ENCODE assay signal across 19 cellular contexts in the genomic region with DNA sequence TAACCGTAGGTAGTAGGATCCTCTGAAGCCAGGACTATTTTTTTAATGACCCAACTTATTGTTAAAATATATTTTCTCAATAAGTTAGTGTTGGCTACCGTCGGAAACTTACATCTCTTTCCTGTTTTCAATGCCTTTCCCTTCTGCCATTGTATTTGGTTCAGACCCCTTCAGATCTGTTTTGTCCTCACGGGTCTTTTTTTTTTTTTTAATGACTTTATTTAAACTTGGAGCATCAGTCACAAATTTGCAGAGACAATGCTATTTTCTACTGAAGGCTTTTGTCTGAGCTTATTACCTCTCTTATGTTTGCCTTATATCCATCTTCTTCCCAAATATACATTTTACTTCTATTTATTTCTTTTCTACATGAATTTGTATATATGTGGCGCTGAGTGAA. TPM values are rescaled to one million over a fixed set of nuclear protein-coding genes. Genes with fewer than 3 reads are reported as not detected.
DNase-seq lines count a peak whose midpoint lies in the region; ATAC-seq, FAIRE-seq and TF ChIP-seq lines count a peak whose summit lies in the region.
"Had no signal": no experiment of that assay in that cellular context is flagged by ENCODE, and none has a peak within 500 bp of the region (broad histone marks: within the 10 kb centered on the region; RNA-seq: fewer than 3 reads in every experiment).

No MANE protein-coding gene starts in this region.

- TF ChIP-seq EP300 in GM12878 (IDR thresholded peaks at IDR 0.05; ENCODE audit: borderline replicate concordance in 1 of 2, control insufficient read depth in 1 of 2, low read depth in 2 of 2, low read length in 2 of 2): no peak

- TF ChIP-seq CTCF in Calu3 (IDR thresholded peaks at IDR 0.05; ENCODE audit: unreplicated experiment) (no peak), GM12878 (IDR thresholded peaks at IDR 0.05 in 2 of 3, conservative IDR thresholded peaks at IDR 0.05 in 1 of 3; ENCODE audit: control insufficient read depth in 2 of 3, extremely low read depth in 1 of 3, insufficient read depth in 1 of 3, low read depth in 3 of 3, low read length in 3 of 3) (no peak), kidney (IDR thresholded peaks at IDR 0.05; ENCODE audit: borderline replicate concordance, extremely low read depth, insufficient read depth) (no peak)

- no peak overlapping the region for H3K4me3 Mint-ChIP-seq in Calu3 (ENCODE audit: low read depth, unreplicated experiment)
- no peak overlapping the region for H3K4me3 Mint-ChIP-seq in activated CD4-positive, alpha-beta T cell treated with anti-CD3 and anti-CD28 coated beads, Interleukin-2, amount 10 ng/mL, durations not matched to agents 24 days and 14 days

- H3K9ac ChIP-seq in GM12878 (ENCODE audit: control insufficient read depth, insufficient read depth, low read length) (no peak overlapping the region), kidney (ENCODE audit: low read length in 2 of 2) (no peak overlapping the region)

- H3K27me3 ChIP-seq in GM12878 (replicated peaks in 1 of 2; ENCODE audit: control insufficient read depth in 2 of 2, insufficient read depth in 2 of 2, low read length in 1 of 2): no peaks in the 10 kb centered on the region

- H3K79me2 ChIP-seq in GM12878 (ENCODE audit: control insufficient read depth, insufficient read depth, low read length): peaks cover 54% of the 10 kb centered on the region

- CTCF ChIA-PET in Calu3 (lab: Charles Lee): interaction anchor here (0.7 to 2.3 kb wide), 3 partner anchors 8 to 53 kb away, joined by 3 to 5 read pairs (median 3); no protein-coding TSS in a partner anchor
- CTCF ChIA-PET in GM12878 (lab: Yijun Ruan, JAX): interaction anchor here (0.7 to 3.1 kb wide), 9 partner anchors 14 to 44 kb away, joined by 3 to 17 read pairs (median 5); no protein-coding TSS in a partner anchor

- H4K20me1 ChIP-seq in GM12878 (ENCODE audit: control insufficient read depth, insufficient read depth): no peaks in the 10 kb centered on the region

- no peak overlapping the region for H2AFZ ChIP-seq in GM12878 (ENCODE audit: control insufficient read depth, low read depth, low read length)

- TF ChIP-seq RAD21 in GM12878 (IDR thresholded peaks at IDR 0.05; ENCODE audit: insufficient read depth, low read depth, low read length): no peak

- FAIRE-seq in GM12878 (lab: Jason Lieb, UNC) (no peak), kidney (lab: Jason Lieb, UNC) (no peak)
- FAIRE-seq: G401.6 had no signal

- H3K4me1 ChIP-seq in GM12878 (ENCODE audit: control insufficient read depth, insufficient read depth, low read length) (peaks cover 37% of the 10 kb centered on the region), kidney (ENCODE audit: control insufficient read depth in 1 of 2, insufficient read depth in 1 of 2, low read depth in 1 of 2, low read length in 2 of 2) (peaks cover 48 to 59% of the 10 kb centered on the region in 2 donors)

- ATAC-seq in GM12878 (no peak), GM18511 (IDR thresholded peaks at IDR 0.05; ENCODE audit: unreplicated experiment) (no peak)

- DNase-seq in Calu3 (no peak), GM12878 (ENCODE audit: low read depth, low spot score) (no peak), kidney (no peak), substantia nigra (lab: John Stamatoyannopoulos, UW) (no peak), AG08395 (ENCODE audit: low spot score) (no peak)
- no peak for DNase-seq in activated CD4-positive, alpha-beta T cell treated with anti-CD3 and anti-CD28 coated beads, Interleukin-2, amount 10 ng/mL, durations not matched to agents 24 days and 14 days
- DNase-seq: C1 segment of cervical spinal cord, DMS 273 treated with DMSO at 0.1 percent for 48 hours, KG1, NCI-H1105 treated with DMSO at 0.1 percent for 48 hours, NCI-H1694, NCI-H2107, NCI-H510A, NCI-H748 treated with DMSO at 0.1 percent for 48 hours, OCI-M1, Right ventricle myocardium superior had no signal

- in situ Hi-C loops in GM12878 (cut with MboI): no loop called here

- BruUV-seq in Calu3 (replicated peaks; lab: Mats Ljungman, UMichigan) (no TSS peak), GM12878 (replicated peaks; lab: Mats Ljungman, UMichigan) (no TSS peak)

- POLR2A ChIA-PET in GM12878 (lab: Charles Lee): interaction anchor here (0.8 to 1.5 kb wide), 2 partner anchors 13 to 41 kb away, joined by 4 to 10 read pairs; no protein-coding TSS in a partner anchor

- no peak overlapping the region for H3K27ac ChIP-seq in GM12878 (ENCODE audit: control insufficient read depth, insufficient read depth)
- H3K27ac ChIP-seq in kidney (ENCODE audit: low read depth in 2 of 2, low read length in 2 of 2): peak overlapping the region; percentile 77 to 86
- peak overlapping the region; percentile 58 for H3K27ac ChIP-seq in substantia nigra (ENCODE audit: low read depth, low read length, poor library complexity, severe bottlenecking)
- H3K27ac ChIP-seq: SK-N-MC had no signal

- WGBS in GM12878 (ENCODE audit: insufficient coverage, insufficient replicate concordance, low lambda C conversion rate, missing lambda C conversion rate): 94% methylated on average over 5 of the region's 5 CpGs

- H3K27ac Mint-ChIP-seq in Calu3 (ENCODE audit: unreplicated experiment): peak overlapping the region; percentile 28
- H3K27ac Mint-ChIP-seq in activated CD4-positive, alpha-beta T cell treated with anti-CD3 and anti-CD28 coated beads, Interleukin-2, amount 10 ng/mL, durations not matched to agents 24 days and 14 days: no peak overlapping the region

- no peaks in the 10 kb centered on the region for H3K27me3 Mint-ChIP-seq in Calu3 (ENCODE audit: unreplicated experiment)
- no peaks in the 10 kb centered on the region for H3K27me3 Mint-ChIP-seq in activated CD4-positive, alpha-beta T cell treated with anti-CD3 and anti-CD28 coated beads, Interleukin-2, amount 10 ng/mL, durations not matched to agents 24 days and 14 days

- peak overlapping the region; percentile 17; the same call in 1 of the 2 replicates for H3K4me2 ChIP-seq in GM12878 (ENCODE audit: control insufficient read depth, insufficient read depth)

- no peaks in the 10 kb centered on the region for H3K9me3 Mint-ChIP-seq in Calu3 (ENCODE audit: low read depth, unreplicated experiment)
- H3K9me3 Mint-ChIP-seq in activated CD4-positive, alpha-beta T cell treated with anti-CD3 and anti-CD28 coated beads, Interleukin-2, amount 10 ng/mL, durations not matched to agents 24 days and 14 days: no peaks in the 10 kb centered on the region

- H3K9me3 ChIP-seq in GM12878 (replicated peaks; ENCODE audit: control insufficient read depth, insufficient read depth, low read length) (no peaks in the 10 kb centered on the region), kidney (ENCODE audit: control insufficient read depth in 1 of 2, low read length in 2 of 2) (no peaks in the 10 kb centered on the region)

- TF ChIP-seq POLR2A in GM12878 (IDR thresholded peaks at IDR 0.05; ENCODE audit: low read depth, low read length): no peak

- H3K36me3 Mint-ChIP-seq in Calu3 (ENCODE audit: insufficient read depth, unreplicated experiment): no peaks in the 10 kb centered on the region
- no peaks in the 10 kb centered on the region for H3K36me3 Mint-ChIP-seq in activated CD4-positive, alpha-beta T cell treated with anti-CD3 and anti-CD28 coated beads, Interleukin-2, amount 10 ng/mL, durations not matched to agents 24 days and 14 days (ENCODE audit: low read depth)

- no peak overlapping the region for H3K4me3 ChIP-seq in GM12878
- no peak overlapping the region for H3K4me3 ChIP-seq in kidney (ENCODE audit: low read length in 2 of 2)
- H3K4me3 ChIP-seq: SK-N-MC had no signal

- SMC1A ChIA-PET in GM12878 (lab: Charles Lee; ENCODE audit: uncharacterized antibody, unreplicated experiment): interaction anchor here (0.9 to 4.3 kb wide), 9 partner anchors 15 to 71 kb away, joined by 3 to 45 read pairs (median 4); a partner anchor contains a TSS

- RAD21 ChIA-PET in GM12878 (lab: Charles Lee; ENCODE audit: unreplicated experiment): interaction anchor here (0.8 to 1.3 kb wide), 4 partner anchors 8 to 50 kb away, joined by 3 to 6 read pairs (median 4); no protein-coding TSS in a partner anchor

- peaks cover 80% of the 10 kb centered on the region for H3K4me1 Mint-ChIP-seq in Calu3 (ENCODE audit: low read depth, unreplicated experiment)
- H3K4me1 Mint-ChIP-seq in activated CD4-positive, alpha-beta T cell treated with anti-CD3 and anti-CD28 coated beads, Interleukin-2, amount 10 ng/mL, durations not matched to agents 24 days and 14 days: peaks cover 30% of the 10 kb centered on the region

- H3K36me3 ChIP-seq in GM12878 (ENCODE audit: control insufficient read depth in 2 of 2, insufficient read depth in 2 of 2, low read length in 1 of 2) (no peaks in the 10 kb centered on the region), kidney (ENCODE audit: control insufficient read depth in 1 of 2, insufficient read depth in 2 of 2, low read length in 2 of 2) (no peaks in the 10 kb centered on the region)

- intact Hi-C loops in Calu3 (cut with micrococcal nuclease; ENCODE audit: unreplicated experiment) (loop anchor here (2.0 kb wide), 1 partner anchor 36 kb away; no protein-coding TSS in a partner anchor), GM12878 (cut with micrococcal nuclease; ENCODE audit: unreplicated experiment) (no loop called here), kidney (cut with DNase I) (no loop called here)
- intact Hi-C loops in activated CD4-positive, alpha-beta T cell treated with anti-CD3 and anti-CD28 coated beads, Interleukin-2, amount 10 ng/mL, durations not matched to agents 24 days and 14 days (cut with micrococcal nuclease): no loop called here

TF ChIP-seq in GM12878, 131 proteins besides CTCF, POLR2A, EP300 and RAD21 (continues in another document):
- no peak for TF ChIP-seq HDGF (IDR thresholded peaks at IDR 0.05)

RNA-seq across cellular contexts. Expression of a gene that starts 47.6 kb away (rescaled TPM):
- total RNA-seq in Calu3 (2022): 65.9 and 66.5 TPM in 2 replicates
- total RNA-seq in GM12878 (2013; cell fraction: nucleolus; rRNA removed): 284 and 339 TPM in 2 replicates
- 26.2 and 37.3 TPM in 2 replicates for total RNA-seq in GM12878 (2014; rRNA removed)
- 28.3 and 29.1 TPM in 2 replicates for total RNA-seq in GM12878 (2014; rRNA removed; fragmentation: Illumina TruSeq; extraction: Trizol)
- 26.8 and 28.4 TPM in 2 replicates for total RNA-seq in GM12878 (2021)
- polyA plus RNA-seq in GM12878 (2011; ENCODE audit: low read depth): 21.8 TPM
- polyA plus RNA-seq in GM12878 (2011; rRNA removed): 69.2 and 83.5 TPM in 2 replicates
- polyA plus RNA-seq in GM12878 (2011; cell fraction: cytosol; rRNA removed): 30.3 and 31.9 TPM in 2 replicates
- 137 and 139 TPM in 2 replicates for polyA plus RNA-seq in GM12878 (2011; cell fraction: nucleus; rRNA removed)
- 21.2 and 25.2 TPM in 2 replicates for polyA plus RNA-seq in GM12878 (2012)
- polyA plus RNA-seq in GM12878 (2014; fragmentation: Illumina TruSeq; extraction: Trizol): 33.9 and 51.0 TPM in 2 replicates
- 1 to 10 TPM; 6.7 to 9.9 TPM for polyA plus RNA-seq in GM12878 (2014; fragmentation: Nextera tagmentation; extraction: Ambion mirVana)
- polyA plus RNA-seq in GM12878 (2014; rRNA removed): 31.1 and 39.9 TPM in 2 replicates
- 10 to 100 TPM; 12.0 to 14.8 TPM for polyA plus RNA-seq in GM12878 (2016; fragmentation: Nextera tagmentation; extraction: Ambion mirVana)
- 55.1 and 82.7 TPM in 2 replicates for polyA minus RNA-seq in GM12878 (2011; rRNA and poly(A)+ RNA removed)
- 17.4 and 24.4 TPM in 2 replicates for polyA minus RNA-seq in GM12878 (2011; cell fraction: cytosol; rRNA and poly(A)+ RNA removed)
- 46.2 and 60.8 TPM in 2 replicates for polyA minus RNA-seq in GM12878 (2011; cell fraction: nucleus; rRNA and poly(A)+ RNA removed)
- 37.5 TPM for total RNA-seq in kidney
- 20.3 TPM for polyA plus RNA-seq in kidney (ENCODE audit: insufficient read depth, low read depth, low replicate concordance)
- total RNA-seq in activated CD4-positive, alpha-beta T cell treated with anti-CD3 and anti-CD28 coated beads, Interleukin-2, amount 10 ng/mL, durations not matched to agents 24 days and 14 days: 18.5 and 21.1 TPM in 2 replicates
